Comparison of ENCODE assay signal across 13 cellular contexts in genomic region chr9:114518599-114519022, GRCh38. TPM values are rescaled to one million over a fixed set of nuclear protein-coding genes. Genes with fewer than 3 reads are reported as not detected.
DNase-seq lines count a peak whose midpoint lies in the region; ATAC-seq, FAIRE-seq and TF ChIP-seq lines count a peak whose summit lies in the region.
"Had no signal": no experiment of that assay in that cellular context is flagged by ENCODE, and none has a peak within 500 bp of the region (broad histone marks: within the 10 kb centered on the region; RNA-seq: fewer than 3 reads in every experiment).

No MANE protein-coding gene starts in this region.

- H3K27ac Mint-ChIP-seq in activated T-helper 2 cell treated with anti-CD3 and anti-CD28 coated beads, Interferon-gamma antibody, Interleukin-2, Interleukin-4, amounts not matched to agents 10 μg/mL and 5 μg/mL and 100 μg/mL, durations not matched to agents 14 hours and 24 hours and 36 hours, result no peak overlapping the region
- H3K27ac Mint-ChIP-seq: nephron progenitor cell had no signal

- H3K9ac ChIP-seq in HepG2 (ENCODE audit: insufficient read depth, low read depth, low read length), result no peak overlapping the region

- CTCF ChIA-PET in HepG2 (lab: Yijun Ruan, JAX; ENCODE audit: low intra/inter-chr PET ratio, low total read pairs), result no interaction called here

- no peak for TF ChIP-seq RAD21 in HepG2 (CRISPR knock-in tag; IDR thresholded peaks at IDR 0.05)

- TF ChIP-seq EP300 in HepG2 (IDR thresholded peaks at IDR 0.05; ENCODE audit: low read depth in 2 of 2, low read length in 2 of 2) (no peak), HepG2 (CRISPR knock-in tag; IDR thresholded peaks at IDR 0.05; ENCODE audit: borderline replicate concordance) (no peak)

- no peaks in the 10 kb centered on the region for H3K36me3 Mint-ChIP-seq in activated T-helper 2 cell treated with anti-CD3 and anti-CD28 coated beads, Interferon-gamma antibody, Interleukin-2, Interleukin-4, amounts not matched to agents 10 μg/mL and 5 μg/mL and 100 μg/mL, durations not matched to agents 14 hours and 24 hours and 36 hours (ENCODE audit: low read depth)

- H3K4me3 ChIP-seq in HepG2 (replicated peaks in 1 of 3; ENCODE audit: insufficient read depth in 1 of 3, low read depth in 2 of 3, low read length in 3 of 3), result no peak overlapping the region

- peak; percentile 91 for ATAC-seq in GM18867 (IDR thresholded peaks at IDR 0.05; ENCODE audit: unreplicated experiment)
- peak; percentile 72 for ATAC-seq in GM21529 (IDR thresholded peaks at IDR 0.05; ENCODE audit: unreplicated experiment)
- ATAC-seq in HG03378 (IDR thresholded peaks at IDR 0.05; ENCODE audit: unreplicated experiment), result peak; percentile 83
- ATAC-seq in HepG2, result no peak

- H3K4me1 ChIP-seq in HepG2 (ENCODE audit: insufficient read depth, low read length), result no peaks in the 10 kb centered on the region

- no peak overlapping the region for H3K27ac ChIP-seq in HepG2 (ENCODE audit: extremely low read length, insufficient read depth, low read length)

- FAIRE-seq in HepG2 (lab: Jason Lieb, UNC), result no peak

- 27% methylated on average over 4 of the region's 4 CpGs for WGBS in HepG2 (ENCODE audit: low lambda C conversion rate)

- H4K20me1 ChIP-seq in HepG2 (ENCODE audit: insufficient read depth, low read length), result no peaks in the 10 kb centered on the region

- peaks cover 34% of the 10 kb centered on the region for H3K27me3 Mint-ChIP-seq in activated T-helper 2 cell treated with anti-CD3 and anti-CD28 coated beads, Interferon-gamma antibody, Interleukin-2, Interleukin-4, amounts not matched to agents 10 μg/mL and 5 μg/mL and 100 μg/mL, durations not matched to agents 14 hours and 24 hours and 36 hours (ENCODE audit: low read depth)

- H3K9me3 Mint-ChIP-seq in activated T-helper 2 cell treated with anti-CD3 and anti-CD28 coated beads, Interferon-gamma antibody, Interleukin-2, Interleukin-4, amounts not matched to agents 10 μg/mL and 5 μg/mL and 100 μg/mL, durations not matched to agents 14 hours and 24 hours and 36 hours, result no peaks in the 10 kb centered on the region
- H3K9me3 Mint-ChIP-seq: nephron progenitor cell had no signal

- in situ Hi-C loops in HepG2 (cut with HindIII; ENCODE audit: extremely low pct_ligation_motif_present, low pct_unique_long_range_greater_than_20kb), result no loop called here

- TF ChIP-seq CTCF in HepG2 (CRISPR knock-in tag; IDR thresholded peaks at IDR 0.05), result no peak

- DNase-seq in HepG2 (ENCODE audit: low spot score), result no peak
- DNase-seq in central memory CD4-positive, alpha-beta T cell, result no peak
- no peak for DNase-seq in medulla oblongata (ENCODE audit: extremely low spot score)
- DNase-seq in activated T-helper 2 cell treated with anti-CD3 and anti-CD28 coated beads, Interferon-gamma antibody, Interleukin-2, Interleukin-4, amounts not matched to agents 10 μg/mL and 5 μg/mL and 100 μg/mL, durations not matched to agents 14 hours and 24 hours and 36 hours (ENCODE audit: low spot score), result no peak
- no peak for DNase-seq in stimulated activated CD4-positive, alpha-beta T cell treated with anti-CD3 and anti-CD28 coated beads, Interleukin-1b, Interleukin-23, amount 100 ng/mL, for 48 hours
- DNase-seq: aorta; DMS153; NCI-H2171 treated with DMSO at 0.1 percent for 48 hours; nephron progenitor cell; stimulated activated CD4-positive, alpha-beta T cell treated with anti-CD3 and anti-CD28 coated beads, Interleukin-15, amount 100 ng/mL, for 24 hours had no signal

- H3K9me3 ChIP-seq in HepG2 (ENCODE audit: low read length), result no peaks in the 10 kb centered on the region

- H3K36me3 ChIP-seq in HepG2 (replicated peaks in 1 of 2; ENCODE audit: control insufficient read depth in 1 of 2, insufficient read depth in 2 of 2, low read length in 2 of 2), result no peaks in the 10 kb centered on the region

- intact Hi-C loops in HepG2 (cut with micrococcal nuclease; ENCODE audit: unreplicated experiment), result no loop called here
- intact Hi-C loops in activated T-helper 2 cell treated with anti-CD3 and anti-CD28 coated beads, Interferon-gamma antibody, Interleukin-2, Interleukin-4, amounts not matched to agents 10 μg/mL and 5 μg/mL and 100 μg/mL, durations not matched to agents 14 hours and 24 hours and 36 hours (cut with micrococcal nuclease), result no loop called here

- peaks cover 9% of the 10 kb centered on the region for H3K4me1 Mint-ChIP-seq in activated T-helper 2 cell treated with anti-CD3 and anti-CD28 coated beads, Interferon-gamma antibody, Interleukin-2, Interleukin-4, amounts not matched to agents 10 μg/mL and 5 μg/mL and 100 μg/mL, durations not matched to agents 14 hours and 24 hours and 36 hours (ENCODE audit: low read depth)

- H2AFZ ChIP-seq in HepG2 (ENCODE audit: low read length), result no peak overlapping the region

- TF ChIP-seq POLR2A in HepG2 (IDR thresholded peaks at IDR 0.05; ENCODE audit: insufficient read depth in 1 of 2, low read depth in 2 of 2, low read length in 2 of 2), result no peak

- BruUV-seq in HepG2 (replicated peaks; lab: Mats Ljungman, UMichigan), result no TSS peak

- peaks cover 2 to 22% of the 10 kb centered on the region in 2 experiments; a peak in 4 of 5 replicates for H3K27me3 ChIP-seq in HepG2 (ENCODE audit: control insufficient read depth in 1 of 2, insufficient read depth in 2 of 2, low read length in 2 of 2)

- H3K79me2 ChIP-seq in HepG2 (ENCODE audit: insufficient read depth, low read length), result no peaks in the 10 kb centered on the region

- H3K4me2 ChIP-seq in HepG2 (ENCODE audit: low read depth, low read length), result 0 out of 2 replicates have a peak overlapping the region, but pooled peaks have one; percentile 29

- no peak overlapping the region for H3K4me3 Mint-ChIP-seq in activated T-helper 2 cell treated with anti-CD3 and anti-CD28 coated beads, Interferon-gamma antibody, Interleukin-2, Interleukin-4, amounts not matched to agents 10 μg/mL and 5 μg/mL and 100 μg/mL, durations not matched to agents 14 hours and 24 hours and 36 hours (ENCODE audit: low read depth)
- H3K4me3 Mint-ChIP-seq: nephron progenitor cell had no signal

- POLR2A ChIA-PET in HepG2 (lab: Yijun Ruan, JAX), result no interaction called here

TF ChIP-seq in HepG2, 621 proteins besides CTCF, POLR2A, EP300 and RAD21 (continues in another document):
- TF ChIP-seq SRSF1 (optimal IDR thresholded peaks at IDR 0.05; ENCODE audit: low read depth, low read length), result no peak
- no peak for TF ChIP-seq ZBTB8A (CRISPR knock-in tag; IDR thresholded peaks at IDR 0.05; ENCODE audit: borderline replicate concordance, low read depth)
- no peak for TF ChIP-seq ZNF746 (CRISPR knock-in tag; IDR thresholded peaks at IDR 0.05)
- TF ChIP-seq HNF4A (CRISPR knock-in tag; IDR thresholded peaks at IDR 0.05), result no peak
- TF ChIP-seq ZFP91 (CRISPR knock-in tag; IDR thresholded peaks at IDR 0.05; ENCODE audit: borderline replicate concordance), result no peak
- TF ChIP-seq SMARCE1 (IDR thresholded peaks at IDR 0.05; ENCODE audit: borderline replicate concordance), result no peak
- no peak for TF ChIP-seq ZNF362 (CRISPR knock-in tag; IDR thresholded peaks at IDR 0.05; ENCODE audit: borderline replicate concordance)

RNA-seq across cellular contexts. Expression of gene WHRN, which starts 13.3 kb away (rescaled TPM):
- total RNA-seq in HepG2 (2016; rRNA removed; fragmentation: Illumina TruSeq; extraction: Trizol), result 1.8 and 2.3 TPM in 2 replicates
- total RNA-seq in HepG2 (2016; cell fraction: cytosol; rRNA removed; fragmentation: Illumina TruSeq; extraction: Trizol; ENCODE audit: low read depth), result 0.51 and 0.97 TPM in 2 replicates
- 1.1 and 2.7 TPM in 2 replicates for total RNA-seq in HepG2 (2016; cell fraction: insoluble cytoplasmic fraction; rRNA removed; fragmentation: Illumina TruSeq; extraction: Trizol)
- total RNA-seq in HepG2 (2016; cell fraction: membrane; rRNA removed; fragmentation: Illumina TruSeq; extraction: Trizol), result 1.5 and 2.5 TPM in 2 replicates
- 6.3 and 6.6 TPM in 2 replicates for total RNA-seq in HepG2 (2016; cell fraction: nucleus; rRNA removed; fragmentation: Illumina TruSeq; extraction: Trizol)
- 5.3 and 5.8 TPM in 2 replicates for polyA plus RNA-seq in HepG2 (2011; rRNA removed)
- 1.8 and 2.4 TPM in 2 replicates for polyA plus RNA-seq in HepG2 (2011; cell fraction: cytosol; rRNA removed)
- 43.6 and 56.3 TPM in 2 replicates for polyA plus RNA-seq in HepG2 (2011; cell fraction: nucleus; rRNA removed)
- polyA plus RNA-seq in HepG2 (2012), result 4.9 and 5.7 TPM in 2 replicates
- 0.68 and 0.91 TPM in 2 replicates for polyA plus RNA-seq in HepG2 (2016; cell fraction: cytosol; fragmentation: Illumina TruSeq; extraction: Trizol; ENCODE audit: low read depth)
- polyA plus RNA-seq in HepG2 (2016; cell fraction: insoluble cytoplasmic fraction; fragmentation: Illumina TruSeq; extraction: Trizol; ENCODE audit: low read depth), result 2.5 and 3.9 TPM in 2 replicates
- 1.9 and 2.8 TPM in 2 replicates for polyA plus RNA-seq in HepG2 (2016; cell fraction: membrane; fragmentation: Illumina TruSeq; extraction: Trizol; ENCODE audit: low read depth)
- polyA plus RNA-seq in HepG2 (2016; cell fraction: nucleus; fragmentation: Illumina TruSeq; extraction: Trizol; ENCODE audit: insufficient read depth, low read depth), result 15.3 TPM in 2 replicates
- 3.2 and 4.6 TPM in 2 replicates for polyA minus RNA-seq in HepG2 (2011; rRNA and poly(A)+ RNA removed; ENCODE audit: low replicate concordance)
- polyA minus RNA-seq in HepG2 (2011; cell fraction: cytosol; rRNA and poly(A)+ RNA removed), result 1.2 and 2.5 TPM in 2 replicates
- polyA minus RNA-seq in HepG2 (2011; cell fraction: nucleus; rRNA and poly(A)+ RNA removed), result 9.1 and 12.0 TPM in 2 replicates
- 2.8 and 2.9 TPM in 2 replicates for total RNA-seq in activated T-helper 2 cell treated with anti-CD3 and anti-CD28 coated beads, Interferon-gamma antibody, Interleukin-2, Interleukin-4, amounts not matched to agents 10 μg/mL and 5 μg/mL and 100 μg/mL, durations not matched to agents 14 hours and 24 hours and 36 hours
